ENCODE assay signal across 1 cellular context in the genomic region with DNA sequence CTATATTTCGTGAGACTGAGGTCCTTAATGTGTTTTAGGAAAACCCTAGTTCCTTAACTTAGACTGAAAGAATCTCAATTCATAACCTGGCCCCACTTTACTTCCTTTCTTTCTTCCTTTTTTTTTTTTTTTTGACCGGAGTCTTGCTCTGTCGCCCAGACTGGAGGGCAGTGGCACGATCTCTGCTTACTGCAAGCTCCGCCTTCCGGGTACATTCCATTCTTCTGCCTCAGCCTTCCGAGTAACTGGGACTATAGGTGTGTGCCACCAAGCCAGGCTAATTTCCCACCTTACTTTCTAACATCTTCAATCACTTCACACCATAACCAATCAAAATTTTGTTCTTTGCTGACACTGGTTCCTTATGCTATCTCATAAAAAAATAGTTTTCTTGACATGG.
TF ChIP-seq lines count a peak whose summit lies in the region.

No MANE protein-coding gene starts in this region.

TF ChIP-seq in HepG2, 621 proteins besides CTCF, POLR2A, EP300 and RAD21:
- no peak for TF ChIP-seq NPAS2 (CRISPR knock-in tag; IDR thresholded peaks at IDR 0.05; ENCODE audit: borderline replicate concordance)
